ENCODE assay signal across 8 cellular contexts in the genomic region with DNA sequence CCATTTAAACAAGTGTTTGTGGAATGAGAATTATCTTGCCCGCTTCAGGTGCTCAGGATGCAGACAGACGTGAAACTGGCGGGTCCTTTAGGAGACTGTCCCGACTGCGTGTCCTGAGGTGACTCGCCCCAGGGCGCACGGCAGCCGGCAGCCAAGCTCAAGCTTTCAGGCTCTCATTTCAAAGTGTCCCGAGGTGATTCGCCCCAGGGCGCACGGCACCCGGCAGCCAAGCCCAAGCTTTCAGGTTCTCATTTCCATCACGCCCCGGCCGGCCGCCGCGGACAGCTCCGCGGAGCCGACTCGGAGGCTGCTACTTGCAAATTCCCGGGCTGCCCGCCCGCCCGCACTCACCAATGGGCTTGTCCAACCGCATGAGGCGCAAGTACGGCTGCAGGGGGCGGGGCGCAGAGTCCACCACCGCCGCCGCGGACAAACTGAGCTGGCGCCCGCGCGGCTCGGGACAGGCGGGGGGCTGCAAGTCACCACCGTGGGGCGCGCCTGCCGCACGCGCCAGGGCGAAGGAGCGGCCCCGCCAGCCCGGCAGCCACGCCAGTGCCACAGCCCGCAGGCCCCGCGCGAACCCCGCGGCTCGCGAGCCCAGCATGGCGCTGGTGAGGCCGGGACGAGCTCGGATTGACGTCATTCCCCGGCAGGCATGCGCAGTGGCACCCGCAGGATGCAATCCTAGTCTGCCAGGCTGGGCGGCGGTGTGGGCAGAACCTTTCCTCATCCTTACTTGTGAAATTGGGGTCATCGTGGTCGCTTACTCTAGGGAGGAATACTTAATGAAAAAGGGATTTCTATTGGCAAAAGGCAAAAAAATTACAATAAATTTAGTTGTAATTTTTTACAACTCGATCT. TPM values are rescaled to one million over a fixed set of nuclear protein-coding genes. Genes with fewer than 3 reads are reported as not detected.
A peak's percentile ranks its signal among the peaks of the same experiment; 100 is the strongest.
DNase-seq lines count a peak whose midpoint lies in the region; ATAC-seq and TF ChIP-seq lines count a peak whose summit lies in the region.

A gene with protein sequence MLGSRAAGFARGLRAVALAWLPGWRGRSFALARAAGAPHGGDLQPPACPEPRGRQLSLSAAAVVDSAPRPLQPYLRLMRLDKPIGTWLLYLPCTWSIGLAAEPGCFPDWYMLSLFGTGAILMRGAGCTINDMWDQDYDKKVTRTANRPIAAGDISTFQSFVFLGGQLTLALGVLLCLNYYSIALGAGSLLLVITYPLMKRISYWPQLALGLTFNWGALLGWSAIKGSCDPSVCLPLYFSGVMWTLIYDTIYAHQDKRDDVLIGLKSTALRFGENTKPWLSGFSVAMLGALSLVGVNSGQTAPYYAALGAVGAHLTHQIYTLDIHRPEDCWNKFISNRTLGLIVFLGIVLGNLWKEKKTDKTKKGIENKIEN (minus strand): TSS at position 638 of the 861 bp plus-strand sequence. CDS start 34 bp downstream, at position 604.

- ATAC-seq in GM21786 (IDR thresholded peaks at IDR 0.05; ENCODE audit: unreplicated experiment) (peak; percentile 81), natural killer cell (peak; percentile 87 to 93 (median 88))
- ATAC-seq in activated T-helper 17 cell treated with anti-CD3 and anti-CD28 coated beads, Interleukin-2, amount 50 U/mL, for 72 hours (replicated peaks) = peak; percentile 94

- no peaks in the 10 kb centered on the region for H3K36me3 ChIP-seq in KOPT-K1 (ENCODE audit: insufficient read depth, low read length)

- peak; percentile 92 for DNase-seq in Daoy (ENCODE audit: low read depth)
- DNase-seq in RPMI8226 = peak; percentile 90
- peak; percentile 93 for DNase-seq in fibroblast of mammary gland (ENCODE audit: low read depth)
- peak; percentile 96 for DNase-seq in natural killer cell
- DNase-seq in stimulated activated naive CD4-positive, alpha-beta T cell treated with Interleukin-2 at 50 U/mL for 16 hours (lab: John Stamatoyannopoulos, UW) = peak; percentile 92

- peak within 1 kb of the TSS; percentile 92 for H3K4me3 Mint-ChIP-seq in activated T-helper 17 cell treated with anti-CD3 and anti-CD28 coated beads, Interleukin-2, amount 50 U/mL, for 72 hours
- H3K4me3 Mint-ChIP-seq in natural killer cell = peak within 1 kb of the TSS; percentile 96

- peak within 1 kb of the TSS; percentile 72 for H3K27ac ChIP-seq in KOPT-K1 (ENCODE audit: low read depth, low read length, poor library complexity, severe bottlenecking)

- no peaks in the 10 kb centered on the region for H3K36me3 Mint-ChIP-seq in activated T-helper 17 cell treated with anti-CD3 and anti-CD28 coated beads, Interleukin-2, amount 50 U/mL, for 72 hours (ENCODE audit: low read depth)
- H3K36me3 Mint-ChIP-seq in natural killer cell = no peaks in the 10 kb centered on the region

- peak within 1 kb of the TSS; percentile 93 for H3K27ac Mint-ChIP-seq in activated T-helper 17 cell treated with anti-CD3 and anti-CD28 coated beads, Interleukin-2, amount 50 U/mL, for 72 hours
- H3K27ac Mint-ChIP-seq in natural killer cell = peak within 1 kb of the TSS; percentile 97 to 98

- peak within 1 kb of the TSS; percentile 72 for H3K4me3 ChIP-seq in fibroblast of mammary gland (ENCODE audit: control insufficient read depth, low read depth, low read length)

- peaks cover 18% of the 10 kb centered on the region for H3K4me1 Mint-ChIP-seq in activated T-helper 17 cell treated with anti-CD3 and anti-CD28 coated beads, Interleukin-2, amount 50 U/mL, for 72 hours
- peaks cover 33 to 37% of the 10 kb centered on the region in 2 donors for H3K4me1 Mint-ChIP-seq in natural killer cell

- intact Hi-C loops in natural killer cell (cut with micrococcal nuclease) = loop anchor here (1.0 to 10.0 kb wide), 5 partner anchors 72 to 820 kb away; partner anchors contain the start of genes HELQ and SEC31A

- no peak for TF ChIP-seq CTCF in fibroblast of mammary gland (conservative IDR thresholded peaks at IDR 0.05; ENCODE audit: control insufficient read depth, insufficient read depth, low read depth, low read length)
- no peak for TF ChIP-seq CTCF in natural killer cell (IDR thresholded peaks at IDR 0.05)

- no peaks in the 10 kb centered on the region for H3K27me3 Mint-ChIP-seq in activated T-helper 17 cell treated with anti-CD3 and anti-CD28 coated beads, Interleukin-2, amount 50 U/mL, for 72 hours
- no peaks in the 10 kb centered on the region for H3K27me3 Mint-ChIP-seq in natural killer cell (ENCODE audit: low read depth in 2 of 2)

- no peaks in the 10 kb centered on the region for H3K9me3 Mint-ChIP-seq in activated T-helper 17 cell treated with anti-CD3 and anti-CD28 coated beads, Interleukin-2, amount 50 U/mL, for 72 hours
- H3K9me3 Mint-ChIP-seq in natural killer cell = no peaks in the 10 kb centered on the region

- H3K9me3 ChIP-seq in KOPT-K1 (ENCODE audit: insufficient read depth, low read length, poor library complexity, severe bottlenecking) = no peaks in the 10 kb centered on the region

RNA-seq across cellular contexts. Expression of the gene that starts here (rescaled TPM):
- total RNA-seq in Daoy (2014; rRNA removed; shearing (Covaris generic)) = 12.4 and 12.5 TPM in 2 replicates
- 10 to 100 TPM in 1 of 2 donors, 1 to 10 TPM in 1; 7.5 to 12.7 TPM for total RNA-seq in activated T-helper 17 cell treated with anti-CD3 and anti-CD28 coated beads, Interleukin-2, amount 50 U/mL, for 72 hours
- 1 to 10 TPM; 4.7 to 9.7 (median 7.0) TPM for total RNA-seq in natural killer cell

Comparison
In these comparisons a context has a peak if more than half of its experiments do, and no peak if none do; other contexts are left out.
1. Peak in every context shown above with its lines: DNase-seq, ATAC-seq, H3K4me3 ChIP-seq and H3K27ac ChIP-seq.